In the genomic region with DNA sequence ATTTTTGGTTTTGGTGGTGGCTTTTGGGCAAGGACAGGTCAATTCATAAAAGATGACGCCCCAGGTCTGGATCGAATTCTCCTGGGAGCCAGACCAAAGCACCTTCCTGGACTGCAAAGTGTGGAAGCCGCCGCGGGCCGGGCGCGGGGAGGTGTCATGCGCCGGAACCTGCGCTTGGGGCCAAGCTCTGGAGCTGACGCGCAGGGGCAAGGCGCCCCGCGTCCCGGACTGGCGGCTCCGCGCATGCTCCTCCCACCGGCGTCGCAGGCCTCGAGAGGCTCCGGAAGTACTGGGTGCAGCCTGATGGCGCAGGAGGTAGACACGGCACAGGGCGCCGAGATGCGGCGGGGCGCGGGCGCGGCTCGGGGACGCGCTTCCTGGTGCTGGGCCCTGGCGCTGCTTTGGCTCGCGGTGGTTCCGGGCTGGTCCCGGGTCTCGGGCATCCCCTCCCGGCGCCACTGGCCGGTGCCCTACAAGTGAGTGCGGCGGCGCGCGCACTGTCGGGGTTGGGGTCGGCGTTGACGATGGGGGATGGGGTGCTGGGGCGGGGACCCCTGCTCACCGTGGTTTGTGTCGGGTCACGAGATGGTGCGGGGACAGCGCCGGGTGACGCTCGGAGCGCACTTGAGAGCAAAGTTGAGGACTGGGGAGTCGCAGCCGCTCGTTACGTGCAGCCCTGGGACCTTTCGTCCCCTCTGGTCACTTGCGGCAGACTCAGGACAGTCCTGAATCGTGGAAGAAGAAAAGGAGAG, we compare ENCODE assay signal across 1 cellular context.
TF ChIP-seq lines count a peak whose summit lies in the region.

A gene (plus strand): TSS at position 286 of the 752 bp plus-strand sequence. CDS start 18 bp downstream, at position 304.

TF ChIP-seq in HepG2, 621 proteins besides CTCF, POLR2A, EP300 and RAD21 (continued from another document and continues in another):
- TF ChIP-seq, protein P1, sequence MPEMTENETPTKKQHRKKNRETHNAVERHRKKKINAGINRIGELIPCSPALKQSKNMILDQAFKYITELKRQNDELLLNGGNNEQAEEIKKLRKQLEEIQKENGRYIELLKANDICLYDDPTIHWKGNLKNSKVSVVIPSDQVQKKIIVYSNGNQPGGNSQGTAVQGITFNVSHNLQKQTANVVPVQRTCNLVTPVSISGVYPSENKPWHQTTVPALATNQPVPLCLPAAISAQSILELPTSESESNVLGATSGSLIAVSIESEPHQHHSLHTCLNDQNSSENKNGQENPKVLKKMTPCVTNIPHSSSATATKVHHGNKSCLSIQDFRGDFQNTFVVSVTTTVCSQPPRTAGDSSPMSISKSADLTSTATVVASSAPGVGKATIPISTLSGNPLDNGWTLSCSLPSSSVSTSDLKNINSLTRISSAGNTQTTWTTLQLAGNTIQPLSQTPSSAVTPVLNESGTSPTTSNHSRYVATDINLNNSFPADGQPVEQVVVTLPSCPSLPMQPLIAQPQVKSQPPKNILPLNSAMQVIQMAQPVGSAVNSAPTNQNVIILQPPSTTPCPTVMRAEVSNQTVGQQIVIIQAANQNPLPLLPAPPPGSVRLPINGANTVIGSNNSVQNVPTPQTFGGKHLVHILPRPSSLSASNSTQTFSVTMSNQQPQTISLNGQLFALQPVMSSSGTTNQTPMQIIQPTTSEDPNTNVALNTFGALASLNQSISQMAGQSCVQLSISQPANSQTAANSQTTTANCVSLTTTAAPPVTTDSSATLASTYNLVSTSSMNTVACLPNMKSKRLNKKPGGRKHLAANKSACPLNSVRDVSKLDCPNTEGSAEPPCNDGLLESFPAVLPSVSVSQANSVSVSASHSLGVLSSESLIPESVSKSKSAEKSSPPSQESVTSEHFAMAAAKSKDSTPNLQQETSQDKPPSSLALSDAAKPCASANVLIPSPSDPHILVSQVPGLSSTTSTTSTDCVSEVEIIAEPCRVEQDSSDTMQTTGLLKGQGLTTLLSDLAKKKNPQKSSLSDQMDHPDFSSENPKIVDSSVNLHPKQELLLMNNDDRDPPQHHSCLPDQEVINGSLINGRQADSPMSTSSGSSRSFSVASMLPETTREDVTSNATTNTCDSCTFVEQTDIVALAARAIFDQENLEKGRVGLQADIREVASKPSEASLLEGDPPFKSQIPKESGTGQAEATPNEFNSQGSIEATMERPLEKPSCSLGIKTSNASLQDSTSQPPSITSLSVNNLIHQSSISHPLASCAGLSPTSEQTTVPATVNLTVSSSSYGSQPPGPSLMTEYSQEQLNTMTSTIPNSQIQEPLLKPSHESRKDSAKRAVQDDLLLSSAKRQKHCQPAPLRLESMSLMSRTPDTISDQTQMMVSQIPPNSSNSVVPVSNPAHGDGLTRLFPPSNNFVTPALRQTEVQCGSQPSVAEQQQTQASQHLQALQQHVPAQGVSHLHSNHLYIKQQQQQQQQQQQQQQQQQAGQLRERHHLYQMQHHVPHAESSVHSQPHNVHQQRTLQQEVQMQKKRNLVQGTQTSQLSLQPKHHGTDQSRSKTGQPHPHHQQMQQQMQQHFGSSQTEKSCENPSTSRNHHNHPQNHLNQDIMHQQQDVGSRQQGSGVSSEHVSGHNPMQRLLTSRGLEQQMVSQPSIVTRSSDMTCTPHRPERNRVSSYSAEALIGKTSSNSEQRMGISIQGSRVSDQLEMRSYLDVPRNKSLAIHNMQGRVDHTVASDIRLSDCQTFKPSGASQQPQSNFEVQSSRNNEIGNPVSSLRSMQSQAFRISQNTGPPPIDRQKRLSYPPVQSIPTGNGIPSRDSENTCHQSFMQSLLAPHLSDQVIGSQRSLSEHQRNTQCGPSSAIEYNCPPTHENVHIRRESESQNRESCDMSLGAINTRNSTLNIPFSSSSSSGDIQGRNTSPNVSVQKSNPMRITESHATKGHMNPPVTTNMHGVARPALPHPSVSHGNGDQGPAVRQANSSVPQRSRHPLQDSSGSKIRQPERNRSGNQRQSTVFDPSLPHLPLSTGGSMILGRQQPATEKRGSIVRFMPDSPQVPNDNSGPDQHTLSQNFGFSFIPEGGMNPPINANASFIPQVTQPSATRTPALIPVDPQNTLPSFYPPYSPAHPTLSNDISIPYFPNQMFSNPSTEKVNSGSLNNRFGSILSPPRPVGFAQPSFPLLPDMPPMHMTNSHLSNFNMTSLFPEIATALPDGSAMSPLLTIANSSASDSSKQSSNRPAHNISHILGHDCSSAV (CRISPR knock-in tag; IDR thresholded peaks at IDR 0.05; ENCODE audit: borderline replicate concordance), result no peak
- TF ChIP-seq ZNF850 (CRISPR knock-in tag; conservative IDR thresholded peaks at IDR 0.05) (0 out of 2 replicates have a peak, but pooled peaks have one; percentile 44), ZNF777 (CRISPR knock-in tag; IDR thresholded peaks at IDR 0.05) (peak; percentile 66; the same call in 1 of the 2 replicates), TRIM24 (CRISPR knock-in tag; IDR thresholded peaks at IDR 0.05) (no peak), BHLHE40 (IDR thresholded peaks at IDR 0.05; ENCODE audit: low read length) (no peak; the same call in 1 of the 2 replicates), HOXD1 (CRISPR knock-in tag; IDR thresholded peaks at IDR 0.05) (peak; percentile 79; the same call in 1 of the 2 replicates), PAWR (CRISPR knock-in tag; IDR thresholded peaks at IDR 0.05; ENCODE audit: borderline replicate concordance) (peak; percentile 86), TMF1 (CRISPR knock-in tag; IDR thresholded peaks at IDR 0.05; ENCODE audit: low read depth) (0 out of 2 replicates have a peak, but pooled peaks have one; percentile 55), ZNF282 (IDR thresholded peaks at IDR 0.05; ENCODE audit: partially characterized antibody) (no peak), ZNF564 (CRISPR knock-in tag; IDR thresholded peaks at IDR 0.05) (peak; percentile 88; the same call in 1 of the 2 replicates)
- TF ChIP-seq, protein P2, sequence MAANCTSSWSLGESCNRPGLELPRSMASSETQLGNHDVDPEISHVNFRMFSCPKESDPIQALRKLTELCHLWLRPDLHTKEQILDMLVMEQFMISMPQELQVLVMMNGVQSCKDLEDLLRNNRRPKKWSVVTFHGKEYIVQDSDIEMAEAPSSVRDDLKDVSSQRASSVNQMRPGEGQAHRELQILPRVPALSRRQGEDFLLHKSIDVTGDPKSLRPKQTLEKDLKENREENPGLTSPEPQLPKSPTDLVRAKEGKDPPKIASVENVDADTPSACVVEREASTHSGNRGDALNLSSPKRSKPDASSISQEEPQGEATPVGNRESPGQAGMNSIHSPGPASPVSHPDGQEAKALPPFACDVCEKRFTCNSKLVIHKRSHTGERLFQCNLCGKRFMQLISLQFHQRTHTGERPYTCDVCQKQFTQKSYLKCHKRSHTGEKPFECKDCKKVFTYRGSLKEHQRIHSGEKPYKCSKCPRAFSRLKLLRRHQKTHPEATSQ (CRISPR knock-in tag; IDR thresholded peaks at IDR 0.05; ENCODE audit: borderline replicate concordance), result peak; percentile 86
- TF ChIP-seq, protein P3, sequence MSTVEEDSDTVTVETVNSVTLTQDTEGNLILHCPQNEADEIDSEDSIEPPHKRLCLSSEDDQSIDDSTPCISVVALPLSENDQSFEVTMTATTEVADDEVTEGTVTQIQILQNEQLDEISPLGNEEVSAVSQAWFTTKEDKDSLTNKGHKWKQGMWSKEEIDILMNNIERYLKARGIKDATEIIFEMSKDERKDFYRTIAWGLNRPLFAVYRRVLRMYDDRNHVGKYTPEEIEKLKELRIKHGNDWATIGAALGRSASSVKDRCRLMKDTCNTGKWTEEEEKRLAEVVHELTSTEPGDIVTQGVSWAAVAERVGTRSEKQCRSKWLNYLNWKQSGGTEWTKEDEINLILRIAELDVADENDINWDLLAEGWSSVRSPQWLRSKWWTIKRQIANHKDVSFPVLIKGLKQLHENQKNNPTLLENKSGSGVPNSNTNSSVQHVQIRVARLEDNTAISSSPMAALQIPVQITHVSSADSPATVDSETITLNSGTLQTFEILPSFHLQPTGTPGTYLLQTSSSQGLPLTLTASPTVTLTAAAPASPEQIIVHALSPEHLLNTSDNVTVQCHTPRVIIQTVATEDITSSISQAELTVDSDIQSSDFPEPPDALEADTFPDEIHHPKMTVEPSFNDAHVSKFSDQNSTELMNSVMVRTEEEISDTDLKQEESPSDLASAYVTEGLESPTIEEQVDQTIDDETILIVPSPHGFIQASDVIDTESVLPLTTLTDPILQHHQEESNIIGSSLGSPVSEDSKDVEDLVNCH (CRISPR knock-in tag; IDR thresholded peaks at IDR 0.05), result peak; percentile 29; the same call in 1 of the 2 replicates
- TF ChIP-seq, protein P4, sequence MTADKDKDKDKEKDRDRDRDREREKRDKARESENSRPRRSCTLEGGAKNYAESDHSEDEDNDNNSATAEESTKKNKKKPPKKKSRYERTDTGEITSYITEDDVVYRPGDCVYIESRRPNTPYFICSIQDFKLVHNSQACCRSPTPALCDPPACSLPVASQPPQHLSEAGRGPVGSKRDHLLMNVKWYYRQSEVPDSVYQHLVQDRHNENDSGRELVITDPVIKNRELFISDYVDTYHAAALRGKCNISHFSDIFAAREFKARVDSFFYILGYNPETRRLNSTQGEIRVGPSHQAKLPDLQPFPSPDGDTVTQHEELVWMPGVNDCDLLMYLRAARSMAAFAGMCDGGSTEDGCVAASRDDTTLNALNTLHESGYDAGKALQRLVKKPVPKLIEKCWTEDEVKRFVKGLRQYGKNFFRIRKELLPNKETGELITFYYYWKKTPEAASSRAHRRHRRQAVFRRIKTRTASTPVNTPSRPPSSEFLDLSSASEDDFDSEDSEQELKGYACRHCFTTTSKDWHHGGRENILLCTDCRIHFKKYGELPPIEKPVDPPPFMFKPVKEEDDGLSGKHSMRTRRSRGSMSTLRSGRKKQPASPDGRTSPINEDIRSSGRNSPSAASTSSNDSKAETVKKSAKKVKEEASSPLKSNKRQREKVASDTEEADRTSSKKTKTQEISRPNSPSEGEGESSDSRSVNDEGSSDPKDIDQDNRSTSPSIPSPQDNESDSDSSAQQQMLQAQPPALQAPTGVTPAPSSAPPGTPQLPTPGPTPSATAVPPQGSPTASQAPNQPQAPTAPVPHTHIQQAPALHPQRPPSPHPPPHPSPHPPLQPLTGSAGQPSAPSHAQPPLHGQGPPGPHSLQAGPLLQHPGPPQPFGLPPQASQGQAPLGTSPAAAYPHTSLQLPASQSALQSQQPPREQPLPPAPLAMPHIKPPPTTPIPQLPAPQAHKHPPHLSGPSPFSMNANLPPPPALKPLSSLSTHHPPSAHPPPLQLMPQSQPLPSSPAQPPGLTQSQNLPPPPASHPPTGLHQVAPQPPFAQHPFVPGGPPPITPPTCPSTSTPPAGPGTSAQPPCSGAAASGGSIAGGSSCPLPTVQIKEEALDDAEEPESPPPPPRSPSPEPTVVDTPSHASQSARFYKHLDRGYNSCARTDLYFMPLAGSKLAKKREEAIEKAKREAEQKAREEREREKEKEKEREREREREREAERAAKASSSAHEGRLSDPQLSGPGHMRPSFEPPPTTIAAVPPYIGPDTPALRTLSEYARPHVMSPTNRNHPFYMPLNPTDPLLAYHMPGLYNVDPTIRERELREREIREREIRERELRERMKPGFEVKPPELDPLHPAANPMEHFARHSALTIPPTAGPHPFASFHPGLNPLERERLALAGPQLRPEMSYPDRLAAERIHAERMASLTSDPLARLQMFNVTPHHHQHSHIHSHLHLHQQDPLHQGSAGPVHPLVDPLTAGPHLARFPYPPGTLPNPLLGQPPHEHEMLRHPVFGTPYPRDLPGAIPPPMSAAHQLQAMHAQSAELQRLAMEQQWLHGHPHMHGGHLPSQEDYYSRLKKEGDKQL (CRISPR knock-in tag; IDR thresholded peaks at IDR 0.05; ENCODE audit: low read depth), result 0 out of 2 replicates have a peak, but pooled peaks have one; percentile 21
- TF ChIP-seq, protein P5, sequence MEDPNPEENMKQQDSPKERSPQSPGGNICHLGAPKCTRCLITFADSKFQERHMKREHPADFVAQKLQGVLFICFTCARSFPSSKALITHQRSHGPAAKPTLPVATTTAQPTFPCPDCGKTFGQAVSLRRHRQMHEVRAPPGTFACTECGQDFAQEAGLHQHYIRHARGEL (CRISPR knock-in tag; IDR thresholded peaks at IDR 0.05), result no peak
- TF ChIP-seq, protein P6, sequence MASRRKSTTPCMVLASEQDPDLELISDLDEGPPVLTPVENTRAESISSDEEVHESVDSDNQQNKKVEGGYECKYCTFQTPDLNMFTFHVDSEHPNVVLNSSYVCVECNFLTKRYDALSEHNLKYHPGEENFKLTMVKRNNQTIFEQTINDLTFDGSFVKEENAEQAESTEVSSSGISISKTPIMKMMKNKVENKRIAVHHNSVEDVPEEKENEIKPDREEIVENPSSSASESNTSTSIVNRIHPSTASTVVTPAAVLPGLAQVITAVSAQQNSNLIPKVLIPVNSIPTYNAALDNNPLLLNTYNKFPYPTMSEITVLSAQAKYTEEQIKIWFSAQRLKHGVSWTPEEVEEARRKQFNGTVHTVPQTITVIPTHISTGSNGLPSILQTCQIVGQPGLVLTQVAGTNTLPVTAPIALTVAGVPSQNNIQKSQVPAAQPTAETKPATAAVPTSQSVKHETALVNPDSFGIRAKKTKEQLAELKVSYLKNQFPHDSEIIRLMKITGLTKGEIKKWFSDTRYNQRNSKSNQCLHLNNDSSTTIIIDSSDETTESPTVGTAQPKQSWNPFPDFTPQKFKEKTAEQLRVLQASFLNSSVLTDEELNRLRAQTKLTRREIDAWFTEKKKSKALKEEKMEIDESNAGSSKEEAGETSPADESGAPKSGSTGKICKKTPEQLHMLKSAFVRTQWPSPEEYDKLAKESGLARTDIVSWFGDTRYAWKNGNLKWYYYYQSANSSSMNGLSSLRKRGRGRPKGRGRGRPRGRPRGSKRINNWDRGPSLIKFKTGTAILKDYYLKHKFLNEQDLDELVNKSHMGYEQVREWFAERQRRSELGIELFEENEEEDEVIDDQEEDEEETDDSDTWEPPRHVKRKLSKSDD (CRISPR knock-in tag; IDR thresholded peaks at IDR 0.05; ENCODE audit: low read depth), result peak; percentile 30; the same call in 1 of the 2 replicates
- TF ChIP-seq, protein P7, sequence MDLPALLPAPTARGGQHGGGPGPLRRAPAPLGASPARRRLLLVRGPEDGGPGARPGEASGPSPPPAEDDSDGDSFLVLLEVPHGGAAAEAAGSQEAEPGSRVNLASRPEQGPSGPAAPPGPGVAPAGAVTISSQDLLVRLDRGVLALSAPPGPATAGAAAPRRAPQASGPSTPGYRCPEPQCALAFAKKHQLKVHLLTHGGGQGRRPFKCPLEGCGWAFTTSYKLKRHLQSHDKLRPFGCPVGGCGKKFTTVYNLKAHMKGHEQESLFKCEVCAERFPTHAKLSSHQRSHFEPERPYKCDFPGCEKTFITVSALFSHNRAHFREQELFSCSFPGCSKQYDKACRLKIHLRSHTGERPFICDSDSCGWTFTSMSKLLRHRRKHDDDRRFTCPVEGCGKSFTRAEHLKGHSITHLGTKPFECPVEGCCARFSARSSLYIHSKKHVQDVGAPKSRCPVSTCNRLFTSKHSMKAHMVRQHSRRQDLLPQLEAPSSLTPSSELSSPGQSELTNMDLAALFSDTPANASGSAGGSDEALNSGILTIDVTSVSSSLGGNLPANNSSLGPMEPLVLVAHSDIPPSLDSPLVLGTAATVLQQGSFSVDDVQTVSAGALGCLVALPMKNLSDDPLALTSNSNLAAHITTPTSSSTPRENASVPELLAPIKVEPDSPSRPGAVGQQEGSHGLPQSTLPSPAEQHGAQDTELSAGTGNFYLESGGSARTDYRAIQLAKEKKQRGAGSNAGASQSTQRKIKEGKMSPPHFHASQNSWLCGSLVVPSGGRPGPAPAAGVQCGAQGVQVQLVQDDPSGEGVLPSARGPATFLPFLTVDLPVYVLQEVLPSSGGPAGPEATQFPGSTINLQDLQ (CRISPR knock-in tag; IDR thresholded peaks at IDR 0.05), result peak; percentile 80
- TF ChIP-seq, protein P8, sequence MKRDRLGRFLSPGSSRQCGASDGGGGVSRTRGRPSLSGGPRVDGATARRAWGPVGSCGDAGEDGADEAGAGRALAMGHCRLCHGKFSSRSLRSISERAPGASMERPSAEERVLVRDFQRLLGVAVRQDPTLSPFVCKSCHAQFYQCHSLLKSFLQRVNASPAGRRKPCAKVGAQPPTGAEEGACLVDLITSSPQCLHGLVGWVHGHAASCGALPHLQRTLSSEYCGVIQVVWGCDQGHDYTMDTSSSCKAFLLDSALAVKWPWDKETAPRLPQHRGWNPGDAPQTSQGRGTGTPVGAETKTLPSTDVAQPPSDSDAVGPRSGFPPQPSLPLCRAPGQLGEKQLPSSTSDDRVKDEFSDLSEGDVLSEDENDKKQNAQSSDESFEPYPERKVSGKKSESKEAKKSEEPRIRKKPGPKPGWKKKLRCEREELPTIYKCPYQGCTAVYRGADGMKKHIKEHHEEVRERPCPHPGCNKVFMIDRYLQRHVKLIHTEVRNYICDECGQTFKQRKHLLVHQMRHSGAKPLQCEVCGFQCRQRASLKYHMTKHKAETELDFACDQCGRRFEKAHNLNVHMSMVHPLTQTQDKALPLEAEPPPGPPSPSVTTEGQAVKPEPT (CRISPR knock-in tag; IDR thresholded peaks at IDR 0.05; ENCODE audit: low read depth), result peak; percentile 73; the same call in 1 of the 2 replicates
